ENCODE assay signal across 11 cellular contexts in genomic region chr1:145119842-145120241, GRCh38. TPM values are rescaled to one million over a fixed set of nuclear protein-coding genes. Genes with fewer than 3 reads are reported as not detected.
A peak's percentile ranks its signal among the peaks of the same experiment; 100 is the strongest.
DNase-seq lines count a peak whose midpoint lies in the region; ATAC-seq, FAIRE-seq and TF ChIP-seq lines count a peak whose summit lies in the region.
"Not testable (repeated sequence)": the region's sequence is repeated elsewhere in the genome, so short reads cannot be mapped to it uniquely, and the experiment has no call there.
"Had no signal": no experiment of that assay in that cellular context is flagged by ENCODE, and none has a peak within 500 bp of the region (broad histone marks: within the 10 kb centered on the region; RNA-seq: fewer than 3 reads in every experiment).

No MANE protein-coding gene starts in this region.

- H3K4me2 ChIP-seq in IMR-90 (ENCODE audit: low read depth, low read length); K562 (ENCODE audit: insufficient read depth, low read length): not testable (repeated sequence)

- not testable (repeated sequence) for TF ChIP-seq POLR2A in IMR-90 (IDR thresholded peaks at IDR 0.05; ENCODE audit: low read depth, low read length); K562 (conservative IDR thresholded peaks at IDR 0.05)

- not testable (repeated sequence) for H3K27me3 ChIP-seq in IMR-90 (ENCODE audit: control insufficient read depth, insufficient read depth, low read length); K562 (ENCODE audit: control insufficient read depth in 2 of 2, insufficient read depth in 2 of 2, low read length in 2 of 2); left lung; naive thymus-derived CD4-positive, alpha-beta T cell (ENCODE audit: control insufficient read depth in 2 of 2, insufficient read depth in 2 of 2, low read length in 2 of 2)

- not testable (repeated sequence) for H2AK9ac ChIP-seq in IMR-90 (replicated peaks; ENCODE audit: low read depth, low read length, poor library complexity)

- not testable (repeated sequence) for H4K91ac ChIP-seq in IMR-90 (ENCODE audit: insufficient read depth, low read depth, low read length)

- not testable (repeated sequence) for H3K23ac ChIP-seq in IMR-90 (ENCODE audit: low read depth, low read length)

- not testable (repeated sequence) for TF ChIP-seq RAD21 in IMR-90 (IDR thresholded peaks at IDR 0.05; ENCODE audit: low read length); K562 (CRISPR knock-in tag; conservative IDR thresholded peaks at IDR 0.05 in 1 of 2, IDR thresholded peaks at IDR 0.05 in 1 of 2)

- not testable (repeated sequence) for H3K27ac Mint-ChIP-seq in naive thymus-derived CD4-positive, alpha-beta T cell; natural killer cell treated with Interleukin-12 subunit alpha and Interleukin-12 subunit beta and Interleukin-15 and Interleukin-18, amount 100 ng/mL, for 72 hours

- not testable (repeated sequence) for H3K79me1 ChIP-seq in IMR-90 (ENCODE audit: low read depth in 1 of 2, low read length in 2 of 2)

- in situ Hi-C loops in IMR-90 (cut with MboI; ENCODE audit: low sequenced_read_pairs); K562 (cut with MboI): not testable (repeated sequence)

- not testable (repeated sequence) for H2BK15ac ChIP-seq in IMR-90 (ENCODE audit: low read depth, low read length)

- WGBS in IMR-90 (ENCODE audit: extremely low coverage in 2 of 2, insufficient read length in 1 of 2), 2 experiments = no CpG with 5 or more reads among the region's 3 CpGs
- WGBS in K562 (ENCODE audit: insufficient coverage, low coverage, missing lambda C conversion rate) = no CpG with 5 or more reads among the region's 3 CpGs

- intact Hi-C loops in IMR-90 (cut with micrococcal nuclease); K562 (cut with micrococcal nuclease); left lung (cut with DNase I); naive thymus-derived CD4-positive, alpha-beta T cell (cut with micrococcal nuclease): not testable (repeated sequence)

- not testable (repeated sequence) for H4K5ac ChIP-seq in IMR-90 (ENCODE audit: low read depth, low read length)

- H3K56ac ChIP-seq in IMR-90 (ENCODE audit: extremely low read depth, insufficient read depth, low read length) = not testable (repeated sequence)

- not testable (repeated sequence) for H3K4me1 ChIP-seq in IMR-90 (ENCODE audit: control insufficient read depth, insufficient read depth, low read length); K562 (replicated peaks in 1 of 2; ENCODE audit: control insufficient read depth in 2 of 2, insufficient read depth in 2 of 2, low read length in 2 of 2); left lung; naive thymus-derived CD4-positive, alpha-beta T cell (ENCODE audit: control insufficient read depth in 2 of 2, insufficient read depth in 2 of 2, low read length in 2 of 2)

- ATAC-seq in IMR-90 (ENCODE audit: low read depth) (peak; percentile 18), K562 (peak; percentile 18), left lung (peak; percentile 8)
- peak; percentile 57 for ATAC-seq in naive thymus-derived CD4-positive, alpha-beta T cell
- peak; percentile 61 to 71 for ATAC-seq in natural killer cell treated with Interleukin-12 subunit alpha and Interleukin-12 subunit beta and Interleukin-15 and Interleukin-18, amount 100 ng/mL, for 72 hours

- BruUV-seq in IMR-90 (replicated peaks; lab: Mats Ljungman, UMichigan); K562 (replicated peaks; lab: Mats Ljungman, UMichigan): not testable (repeated sequence)

- H2BK20ac ChIP-seq in IMR-90 (ENCODE audit: low read depth, low read length) = not testable (repeated sequence)

- not testable (repeated sequence) for TF ChIP-seq EP300 in K562 (IDR thresholded peaks at IDR 0.05; ENCODE audit: low read length)

- not testable (repeated sequence) for H2AK5ac ChIP-seq in IMR-90 (ENCODE audit: low read depth, low read length)

- H3K27ac ChIP-seq in IMR-90 (ENCODE audit: insufficient read depth, low read length); K562 (ENCODE audit: extremely low read depth, low read depth, low read length); left lung; naive thymus-derived CD4-positive, alpha-beta T cell (ENCODE audit: low read depth, low read length): not testable (repeated sequence)

- POLR2A ChIA-PET in IMR-90 (lab: Charles Lee; ENCODE audit: unreplicated experiment); K562 (lab: Yijun Ruan, JAX); naive thymus-derived CD4-positive, alpha-beta T cell (lab: Charles Lee): not testable (repeated sequence)

- not testable (repeated sequence) for H3K79me2 ChIP-seq in K562 (ENCODE audit: control insufficient read depth, insufficient read depth, low read length)

- H3K4me3 ChIP-seq in IMR-90 (ENCODE audit: insufficient read depth, low read depth, low read length); K562; left lung; naive thymus-derived CD4-positive, alpha-beta T cell (ENCODE audit: low read length): not testable (repeated sequence)

- not testable (repeated sequence) for TF ChIP-seq CTCF in IMR-90 (conservative IDR thresholded peaks at IDR 0.05; ENCODE audit: low read depth, low read length); K562 (IDR thresholded peaks at IDR 0.05 in 2 of 3, conservative IDR thresholded peaks at IDR 0.05 in 1 of 3; ENCODE audit: insufficient read depth in 2 of 3, low read depth in 1 of 3, low read length in 3 of 3); left lung (IDR thresholded peaks at IDR 0.05)

- not testable (repeated sequence) for H4K8ac ChIP-seq in IMR-90 (ENCODE audit: low read depth in 2 of 2, low read length in 2 of 2)

- not testable (repeated sequence) for H3K4ac ChIP-seq in IMR-90 (ENCODE audit: low read depth, low read length)

- not testable (repeated sequence) for H3K9me3 ChIP-seq in IMR-90 (ENCODE audit: control insufficient read depth, insufficient read depth, low read length); K562 (replicated peaks; ENCODE audit: control insufficient read depth, insufficient read depth, low read depth, low read length); left lung; naive thymus-derived CD4-positive, alpha-beta T cell (ENCODE audit: control insufficient read depth in 2 of 3, low read length in 3 of 3)

- H3K4me3 Mint-ChIP-seq in naive thymus-derived CD4-positive, alpha-beta T cell; natural killer cell treated with Interleukin-12 subunit alpha and Interleukin-12 subunit beta and Interleukin-15 and Interleukin-18, amount 100 ng/mL, for 72 hours: not testable (repeated sequence)

- H3K36me3 ChIP-seq in IMR-90 (ENCODE audit: control insufficient read depth, insufficient read depth, low read length); K562 (ENCODE audit: control insufficient read depth, insufficient read depth, low read length); left lung; naive thymus-derived CD4-positive, alpha-beta T cell (ENCODE audit: control insufficient read depth in 2 of 3, insufficient read depth in 3 of 3, low read length in 3 of 3): not testable (repeated sequence)

- not testable (repeated sequence) for H3K18ac ChIP-seq in IMR-90 (ENCODE audit: low read depth, low read length)

- H3K9ac ChIP-seq in IMR-90 (ENCODE audit: low read depth, low read length); K562 (ENCODE audit: insufficient read depth in 1 of 2, low read depth in 2 of 2, low read length in 2 of 2): not testable (repeated sequence)

- not testable (repeated sequence) for H2BK5ac ChIP-seq in IMR-90 (ENCODE audit: low read depth, low read length, poor library complexity, severe bottlenecking)

- not testable (repeated sequence) for H3K36me3 Mint-ChIP-seq in naive thymus-derived CD4-positive, alpha-beta T cell; natural killer cell treated with Interleukin-12 subunit alpha and Interleukin-12 subunit beta and Interleukin-15 and Interleukin-18, amount 100 ng/mL, for 72 hours

- not testable (repeated sequence) for H2BK120ac ChIP-seq in IMR-90 (ENCODE audit: low read depth, low read length)

- dilution Hi-C loops in IMR-90 (cut with HindIII; ENCODE audit: low sequenced_read_pairs, unreplicated experiment) = not testable (repeated sequence)

- DNase-seq in IMR-90; RCC 7860 (ENCODE audit: low spot score); K562 (ENCODE audit: extremely low read depth in 1 of 4, low spot score in 3 of 4); left lung; naive thymus-derived CD4-positive, alpha-beta T cell; natural killer cell treated with Interleukin-12 subunit alpha and Interleukin-12 subunit beta and Interleukin-15 and Interleukin-18, amount 100 ng/mL, for 72 hours (ENCODE audit: low spot score): not testable (repeated sequence)

- not testable (repeated sequence) for H3K4me1 Mint-ChIP-seq in naive thymus-derived CD4-positive, alpha-beta T cell; natural killer cell treated with Interleukin-12 subunit alpha and Interleukin-12 subunit beta and Interleukin-15 and Interleukin-18, amount 100 ng/mL, for 72 hours (ENCODE audit: low read depth in 2 of 2)

- not testable (repeated sequence) for H3K14ac ChIP-seq in IMR-90 (replicated peaks; ENCODE audit: low read depth, low read length)

- not testable (repeated sequence) for H3K27me3 Mint-ChIP-seq in naive thymus-derived CD4-positive, alpha-beta T cell; natural killer cell treated with Interleukin-12 subunit alpha and Interleukin-12 subunit beta and Interleukin-15 and Interleukin-18, amount 100 ng/mL, for 72 hours

- CTCF ChIA-PET in IMR-90 (lab: Yijun Ruan, JAX); K562 (lab: Yijun Ruan, JAX; ENCODE audit: low intra/inter-chr PET ratio); naive thymus-derived CD4-positive, alpha-beta T cell (lab: Charles Lee): not testable (repeated sequence)

- H3K9me1 ChIP-seq in IMR-90 (ENCODE audit: insufficient read depth, low read length); K562 (ENCODE audit: control insufficient read depth, insufficient read depth, low read length): not testable (repeated sequence)

- not testable (repeated sequence) for H2AFZ ChIP-seq in IMR-90 (replicated peaks; ENCODE audit: low read length, poor library complexity); K562 (ENCODE audit: low read depth, low read length)

- peak; percentile 83 for FAIRE-seq in RCC 7860 (lab: Jason Lieb, UNC)
- not testable (repeated sequence) for FAIRE-seq in K562 (lab: Jason Lieb, UNC)

- not testable (repeated sequence) for H4K20me1 ChIP-seq in IMR-90 (ENCODE audit: insufficient read depth, low read length); K562 (replicated peaks; ENCODE audit: control insufficient read depth, insufficient read depth, low read length)

- H3K9me3 Mint-ChIP-seq in naive thymus-derived CD4-positive, alpha-beta T cell; natural killer cell treated with Interleukin-12 subunit alpha and Interleukin-12 subunit beta and Interleukin-15 and Interleukin-18, amount 100 ng/mL, for 72 hours: not testable (repeated sequence)

RNA-seq across cellular contexts. Expression of gene FAM72D, which starts 24.1 kb away (rescaled TPM):
- total RNA-seq in IMR-90 (2012; rRNA removed) (0.72 and 0.83 TPM in 2 replicates), K562 (2014; rRNA removed) (15.1 and 16.8 TPM in 2 replicates), K562 (2014; rRNA removed; fragmentation: Illumina TruSeq; extraction: Trizol) (20.1 and 20.8 TPM in 2 replicates), K562 (2015; rRNA removed; fragmentation: Illumina TruSeq; extraction: Trizol) (16.1 and 21.3 TPM in 2 replicates), K562 (2021) (14.9 and 15.8 TPM in 2 replicates), left lung (under 1 TPM; 0.41 to 0.84 TPM)
- polyA plus RNA-seq in IMR-90 (2012; rRNA removed) (1.2 and 1.4 TPM in 2 replicates), K562 (2011; rRNA removed) (26.3 and 33.7 TPM in 2 replicates), K562 (2014; fragmentation: Illumina TruSeq; extraction: Trizol) (29.3 and 36.5 TPM in 2 replicates), K562 (2014; fragmentation: Nextera tagmentation; extraction: Ambion mirVana) (1 to 10 TPM; 5.5 to 7.3 TPM), K562 (2014; rRNA removed) (21.4 and 24.1 TPM in 2 replicates)
- polyA plus RNA-seq in IMR-90 (2012; cell fraction: cytosol; rRNA removed) = 0.20 and 0.37 TPM in 2 replicates
- polyA plus RNA-seq in IMR-90 (2012; cell fraction: nucleus; rRNA removed; ENCODE audit: low replicate concordance) = 0.18 and 1.3 TPM in 2 replicates
- total RNA-seq in K562 (2011; cell fraction: chromatin; rRNA removed; ENCODE audit: low replicate concordance) = 5.0 and 10.1 TPM in 2 replicates
- total RNA-seq in K562 (2011; cell fraction: nucleolus; rRNA removed) = 6.2 and 7.7 TPM in 2 replicates
- 8.4 and 14.0 TPM in 2 replicates for total RNA-seq in K562 (2011; cell fraction: nucleoplasm; rRNA removed)
- polyA plus RNA-seq in K562 (2011; cell fraction: cytosol; rRNA removed) = 6.0 and 13.7 TPM in 2 replicates
- 7.6 and 11.5 TPM in 2 replicates for polyA plus RNA-seq in K562 (2011; cell fraction: nucleus; rRNA removed)
- polyA plus RNA-seq in K562 (2012) = 15.6 and 17.9 TPM in 2 replicates
- polyA minus RNA-seq in K562 (2011; rRNA and poly(A)+ RNA removed) = 16.9 and 18.7 TPM in 2 replicates
- polyA minus RNA-seq in K562 (2011; cell fraction: cytosol; rRNA and poly(A)+ RNA removed) = 5.9 and 8.4 TPM in 2 replicates
- polyA minus RNA-seq in K562 (2011; cell fraction: nucleus; rRNA and poly(A)+ RNA removed) = 3.8 and 7.3 TPM in 2 replicates
- total RNA-seq in naive thymus-derived CD4-positive, alpha-beta T cell = 1 to 10 TPM in 1 of 5 experiments, not detected in 4; 4.9 TPM
- not detected for polyA plus RNA-seq in naive thymus-derived CD4-positive, alpha-beta T cell
- total RNA-seq in natural killer cell treated with Interleukin-12 subunit alpha and Interleukin-12 subunit beta and Interleukin-15 and Interleukin-18, amount 100 ng/mL, for 72 hours = 10 to 100 TPM; 10.1 to 10.5 TPM
- total RNA-seq: CD4-positive, alpha-beta memory T cell; CD4-positive, alpha-beta T cell; CD4-positive, CD25-positive, alpha-beta regulatory T cell; CD8-positive, alpha-beta T cell had no signal
- polyA plus RNA-seq: CD4-positive, alpha-beta memory T cell; CD8-positive, alpha-beta memory T cell had no signal

RNA-seq across cellular contexts. Expression of gene SRGAP2B, which starts 24.7 kb away (rescaled TPM):
- total RNA-seq in IMR-90 (2012; rRNA removed) (50.7 and 69.2 TPM in 2 replicates), K562 (2014; rRNA removed) (4.0 and 5.2 TPM in 2 replicates), K562 (2014; rRNA removed; fragmentation: Illumina TruSeq; extraction: Trizol) (3.6 and 4.6 TPM in 2 replicates), K562 (2015; rRNA removed; fragmentation: Illumina TruSeq; extraction: Trizol) (3.2 and 3.9 TPM in 2 replicates), K562 (2021) (16.3 and 17.6 TPM in 2 replicates), left lung (10 to 100 TPM; 28.3 to 34.5 TPM)
- polyA plus RNA-seq in IMR-90 (2012; rRNA removed) (14.3 and 15.9 TPM in 2 replicates), K562 (2011; rRNA removed) (4.0 and 6.8 TPM in 2 replicates), K562 (2014; fragmentation: Illumina TruSeq; extraction: Trizol) (3.2 and 4.6 TPM in 2 replicates), K562 (2014; fragmentation: Nextera tagmentation; extraction: Ambion mirVana) (1 to 10 TPM; 4.3 to 5.4 TPM), K562 (2014; rRNA removed) (2.5 and 2.8 TPM in 2 replicates)
- polyA plus RNA-seq in IMR-90 (2012; cell fraction: cytosol; rRNA removed) = 4.6 and 17.7 TPM in 2 replicates
- polyA plus RNA-seq in IMR-90 (2012; cell fraction: nucleus; rRNA removed; ENCODE audit: low replicate concordance) = 6.1 and 23.9 TPM in 2 replicates
- total RNA-seq in K562 (2011; cell fraction: chromatin; rRNA removed; ENCODE audit: low replicate concordance) = 14.0 and 15.7 TPM in 2 replicates
- total RNA-seq in K562 (2011; cell fraction: nucleolus; rRNA removed) = 10.8 and 12.5 TPM in 2 replicates
- 8.0 and 12.3 TPM in 2 replicates for total RNA-seq in K562 (2011; cell fraction: nucleoplasm; rRNA removed)
- 2.8 and 4.3 TPM in 2 replicates for polyA plus RNA-seq in K562 (2011; cell fraction: cytosol; rRNA removed)
- polyA plus RNA-seq in K562 (2011; cell fraction: nucleus; rRNA removed) = 4.6 and 10.0 TPM in 2 replicates
- polyA plus RNA-seq in K562 (2012) = 4.6 and 6.1 TPM in 2 replicates
- 9.4 and 10.9 TPM in 2 replicates for polyA minus RNA-seq in K562 (2011; rRNA and poly(A)+ RNA removed)
- 5.2 and 13.7 TPM in 2 replicates for polyA minus RNA-seq in K562 (2011; cell fraction: cytosol; rRNA and poly(A)+ RNA removed)
- polyA minus RNA-seq in K562 (2011; cell fraction: nucleus; rRNA and poly(A)+ RNA removed) = 10.2 and 14.6 TPM in 2 replicates
- total RNA-seq in naive thymus-derived CD4-positive, alpha-beta T cell = 10 to 100 TPM in 4 of 5 experiments, 1 to 10 TPM in 1; 9.3 to 37.3 (median 23.7) TPM
- polyA plus RNA-seq in naive thymus-derived CD4-positive, alpha-beta T cell = 1 to 10 TPM in 1 of 2 donors, under 1 TPM in 1; 0.85 to 2.3 TPM
- 10 to 100 TPM; 46.6 to 64.4 TPM for total RNA-seq in natural killer cell treated with Interleukin-12 subunit alpha and Interleukin-12 subunit beta and Interleukin-15 and Interleukin-18, amount 100 ng/mL, for 72 hours

Comparison
In these comparisons a context has a peak if more than half of its experiments do, and no peak if none do; other contexts are left out.
1. ATAC-seq: peak in every context shown above with its lines; median percentile 66 in natural killer cell treated with Interleukin-12 subunit alpha and Interleukin-12 subunit beta and Interleukin-15 and Interleukin-18, amount 100 ng/mL, for 72 hours; 57 in naive thymus-derived CD4-positive, alpha-beta T cell; 18 in IMR-90; 18 in K562; 8 in left lung.